In the genomic region with DNA sequence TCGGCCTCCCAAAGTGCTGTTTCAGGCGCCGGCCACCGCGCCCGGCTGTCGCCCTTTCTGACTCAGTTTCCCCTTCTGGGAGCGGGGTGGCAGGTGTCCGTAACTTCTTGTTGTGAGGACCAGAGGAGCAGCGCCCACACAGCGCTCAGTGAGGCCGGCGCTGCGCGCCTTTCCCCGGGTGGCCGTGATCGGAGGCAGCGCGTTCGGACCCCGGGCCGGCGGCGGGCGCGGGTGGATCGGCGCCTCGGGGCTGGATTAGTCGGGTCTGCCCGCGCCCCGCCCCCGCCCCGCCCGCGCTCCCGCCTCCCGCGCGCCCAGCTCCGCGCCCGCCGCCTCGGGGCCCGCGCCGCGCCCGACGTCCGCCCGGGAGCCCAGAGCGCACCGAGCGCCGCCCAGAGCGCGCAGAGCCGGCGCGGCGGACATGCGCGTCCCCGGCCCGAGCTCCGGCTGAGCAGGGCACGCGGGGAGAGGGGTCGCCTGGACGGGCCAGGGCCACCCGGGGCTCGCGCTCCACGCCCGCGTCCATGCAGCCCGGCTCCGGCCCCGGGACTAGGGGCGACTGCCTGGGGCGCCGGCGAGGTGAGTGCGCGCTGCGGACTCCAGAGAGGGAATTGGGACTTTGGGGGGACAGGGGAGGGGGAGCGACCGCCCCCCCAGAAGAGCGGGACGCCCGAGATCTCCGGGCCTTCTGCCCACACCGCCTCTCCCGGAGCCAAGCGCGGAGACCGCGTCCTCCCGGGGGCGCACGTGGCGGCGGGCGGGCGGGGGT, we compare ENCODE assay signal across 8 cellular contexts. TPM values are rescaled to one million over a fixed set of nuclear protein-coding genes. Genes with fewer than 3 reads are reported as not detected.
DNase-seq lines count a peak whose midpoint lies in the region; ATAC-seq and TF ChIP-seq lines count a peak whose summit lies in the region.

No MANE protein-coding gene starts in this region.

- H3K36me3 ChIP-seq in Peyer's patch = no peaks in the 10 kb centered on the region

- no peak for TF ChIP-seq POLR2A in Peyer's patch (IDR thresholded peaks at IDR 0.05)

- peak overlapping the region in 3 of 4 donors; percentile 41 to 76 (median 56) for H3K27ac ChIP-seq in Peyer's patch

- H3K4me1 ChIP-seq in Peyer's patch = peaks cover 0 to 24% (median 16%) of the 10 kb centered on the region in 4 donors

- peak; percentile 55 for DNase-seq in EL
- DNase-seq in HuH-7.5 (ENCODE audit: low spot score) = peak; percentile 91
- DNase-seq in Peyer's patch = peak; percentile 25 to 77 (median 61)
- DNase-seq in astrocyte of the hippocampus (ENCODE audit: low read depth, low spot score) = peak; percentile 89
- DNase-seq in skeletal muscle cell (ENCODE audit: low read depth) = no peak

- H3K9me3 ChIP-seq in Peyer's patch = no peaks in the 10 kb centered on the region

- no peak for TF ChIP-seq CTCF in Peyer's patch (IDR thresholded peaks at IDR 0.05)

- H3K4me3 ChIP-seq in Peyer's patch (peak overlapping the region; percentile 45 to 88 (median 78)), iPS-11a (ENCODE audit: low read depth, low read length) (peak overlapping the region; percentile 79), skeletal muscle cell (ENCODE audit: low read depth, low read length) (peak overlapping the region; percentile 65)

- no peaks in the 10 kb centered on the region for H3K27me3 ChIP-seq in Peyer's patch

- ATAC-seq in HG02981 (IDR thresholded peaks at IDR 0.05; ENCODE audit: unreplicated experiment) (no peak), GM21529 (IDR thresholded peaks at IDR 0.05; ENCODE audit: unreplicated experiment) (no peak)

RNA-seq across cellular contexts. Expression of gene LRCOL1, which starts 50.5 kb away (rescaled TPM):
- not detected for total RNA-seq in Peyer's patch

RNA-seq across cellular contexts. Expression of gene P2RX2, which starts 58.7 kb away (rescaled TPM):
- total RNA-seq in Peyer's patch = 1 to 10 TPM in 3 of 4 donors, not detected in 1; 3.8 to 4.7 (median 4.1) TPM
